21 cellular contexts compared by ENCODE assay signal in the genomic region with DNA sequence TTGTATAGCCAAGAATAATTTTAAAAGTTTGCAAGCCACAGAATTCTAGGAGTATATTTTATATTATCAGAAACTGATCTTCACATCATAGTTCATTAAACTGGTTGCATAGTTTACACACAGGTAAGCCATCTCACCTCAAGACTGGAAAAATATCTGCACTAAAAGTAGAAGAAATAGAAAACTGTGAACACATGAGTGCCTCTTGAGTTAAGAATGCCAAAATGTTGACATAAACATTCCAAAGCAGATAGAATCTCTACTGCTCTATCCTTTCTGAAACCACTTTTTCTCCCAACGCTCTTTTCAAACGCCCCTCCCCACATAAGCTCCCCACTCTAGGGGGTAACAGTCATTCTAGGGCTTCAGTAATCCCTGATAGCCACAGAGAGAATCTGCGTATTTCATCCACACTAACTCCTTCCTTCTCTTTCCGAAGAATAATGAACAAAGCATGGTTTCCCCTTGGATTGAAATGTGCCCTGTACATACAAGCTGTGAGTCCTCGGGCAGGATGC.
"Had no signal": no experiment of that assay in that cellular context is flagged by ENCODE, and none has a peak within 500 bp of the region (broad histone marks: within the 10 kb centered on the region; RNA-seq: fewer than 3 reads in every experiment).

No MANE protein-coding gene starts in this region.

- H3K9me3 Mint-ChIP-seq: activated CD4-positive, alpha-beta memory T cell treated with anti-CD3 and anti-CD28 coated beads for 36 hours; activated CD4-positive, alpha-beta T cell treated with anti-CD3 and anti-CD28 coated beads, Interleukin-2, amount 10 ng/mL, durations not matched to agents 7 days and 5 days; activated naive CD8-positive, alpha-beta T cell treated with anti-CD3 and anti-CD28 coated beads, Interleukin-2, amount 50 U/mL, for 24 hours; activated T-cell treated with anti-CD3 and anti-CD28 coated beads, Interleukin-2, amount 50 U/mL, for 4 hours; T-helper 1 cell treated with Interleukin-12 subunit alpha and Interleukin-12 subunit beta and Interleukin-4 antibody, amounts not matched to agents 30 μg/mL and 1 μg/mL, for 36 hours had no signal

- H3K27ac Mint-ChIP-seq: activated CD4-positive, alpha-beta memory T cell treated with anti-CD3 and anti-CD28 coated beads for 36 hours; activated CD4-positive, alpha-beta T cell treated with anti-CD3 and anti-CD28 coated beads, Interleukin-2, amount 10 ng/mL, durations not matched to agents 7 days and 5 days; activated naive CD4-positive, alpha-beta T cell treated with anti-CD3 and anti-CD28 coated beads, Interleukin-2, amount 50 U/mL, for 72 hours; activated naive CD8-positive, alpha-beta T cell treated with anti-CD3 and anti-CD28 coated beads, Interleukin-2, amount 50 U/mL, for 24 hours; T-helper 1 cell treated with Interleukin-12 subunit alpha and Interleukin-12 subunit beta and Interleukin-4 antibody, amounts not matched to agents 30 μg/mL and 1 μg/mL, for 36 hours had no signal

- H3K36me3 Mint-ChIP-seq: activated CD4-positive, alpha-beta memory T cell treated with anti-CD3 and anti-CD28 coated beads for 36 hours had no signal

- DNase-seq: activated CD4-positive, alpha-beta memory T cell treated with anti-CD3 and anti-CD28 coated beads for 36 hours; activated CD4-positive, alpha-beta T cell treated with anti-CD3 and anti-CD28 coated beads for 1 hour; activated CD4-positive, alpha-beta T cell treated with anti-CD3 and anti-CD28 coated beads, Interleukin-2, amount 10 ng/mL, durations not matched to agents 7 days and 5 days; activated CD8-positive, alpha-beta memory T cell treated with anti-CD3 and anti-CD28 coated beads for 24 hours; activated effector memory CD4-positive, alpha-beta T cell treated with anti-CD3 and anti-CD28 coated beads, Interleukin-2, amount 50 U/mL, for 16 hours; activated naive CD4-positive, alpha-beta T cell treated with Interleukin-2 at 50 U/mL for 16 hours; activated naive CD8-positive, alpha-beta T cell treated with anti-CD3 and anti-CD28 coated beads, Interleukin-2, amount 50 U/mL, for 24 hours; activated T-cell treated with anti-CD3 and anti-CD28 coated beads, Interleukin-2, amount 50 U/mL, for 4 hours; cerebellar nuclear complex; KG1; NCI-H1092; NCI-H1417; NCI-H1930; NCI-H2171; NCI-H2227 treated with DMSO at 0.1 percent for 48 hours; NCI-H446 treated with DMSO at 0.1 percent for 48 hours; NCI-H524 treated with DMSO at 0.1 percent for 48 hours; NCI-H82; SHP77 had no signal

- H3K4me3 Mint-ChIP-seq: activated CD4-positive, alpha-beta memory T cell treated with anti-CD3 and anti-CD28 coated beads for 36 hours; activated CD4-positive, alpha-beta T cell treated with anti-CD3 and anti-CD28 coated beads, Interleukin-2, amount 10 ng/mL, durations not matched to agents 7 days and 5 days; activated naive CD8-positive, alpha-beta T cell treated with anti-CD3 and anti-CD28 coated beads, Interleukin-2, amount 50 U/mL, for 24 hours; activated T-cell treated with anti-CD3 and anti-CD28 coated beads, Interleukin-2, amount 50 U/mL, for 4 hours; T-helper 1 cell treated with Interleukin-12 subunit alpha and Interleukin-12 subunit beta and Interleukin-4 antibody, amounts not matched to agents 30 μg/mL and 1 μg/mL, for 36 hours had no signal

- H3K27me3 Mint-ChIP-seq: activated naive CD8-positive, alpha-beta T cell treated with anti-CD3 and anti-CD28 coated beads, Interleukin-2, amount 50 U/mL, for 24 hours had no signal

- ATAC-seq: activated naive CD4-positive, alpha-beta T cell treated with anti-CD3 and anti-CD28 coated beads, Interleukin-2, amount 50 U/mL, for 72 hours; activated naive CD8-positive, alpha-beta T cell treated with anti-CD3 and anti-CD28 coated beads, Interleukin-2, amount 50 U/mL, for 24 hours; activated T-cell treated with anti-CD3 and anti-CD28 coated beads, Interleukin-2, amount 50 U/mL, for 4 hours had no signal

- H3K4me1 Mint-ChIP-seq: activated CD4-positive, alpha-beta T cell treated with anti-CD3 and anti-CD28 coated beads, Interleukin-2, amount 10 ng/mL, durations not matched to agents 7 days and 5 days; activated naive CD8-positive, alpha-beta T cell treated with anti-CD3 and anti-CD28 coated beads, Interleukin-2, amount 50 U/mL, for 24 hours had no signal
